13 cellular contexts compared by ENCODE assay signal in the genomic region with DNA sequence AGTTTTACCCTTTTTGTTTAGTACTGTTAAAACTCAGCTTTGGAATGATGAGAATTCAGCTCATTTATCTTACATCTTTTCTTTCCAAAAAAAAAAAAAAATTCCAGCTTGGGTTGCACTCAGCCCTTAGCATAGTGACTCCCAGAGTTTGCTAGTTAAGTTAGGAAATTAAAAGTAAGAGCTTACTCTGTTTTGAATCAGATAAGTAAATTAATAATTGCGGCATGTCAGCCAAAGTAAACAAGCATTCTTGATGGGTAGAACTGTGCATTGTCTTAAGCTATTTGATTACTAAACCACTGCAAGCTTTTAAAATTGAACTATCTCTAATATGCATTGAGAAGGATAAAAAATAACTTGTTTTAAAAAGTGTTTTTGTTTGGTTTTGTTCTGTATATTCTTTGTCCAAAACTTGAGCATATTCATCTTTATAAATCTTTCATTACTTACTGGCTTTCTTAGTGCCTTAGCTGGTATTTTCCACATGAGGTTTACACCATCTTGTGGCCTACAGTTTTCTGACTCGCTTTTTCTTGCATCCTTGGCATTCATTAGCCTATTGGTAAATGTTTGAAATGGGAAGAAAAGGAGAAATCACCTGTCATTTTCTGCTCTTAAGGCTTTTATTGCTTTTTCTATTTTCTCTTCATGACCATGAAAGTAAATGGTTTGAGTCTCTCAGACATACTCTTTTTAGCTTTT.
DNase-seq lines count a peak whose midpoint lies in the region; ATAC-seq and TF ChIP-seq lines count a peak whose summit lies in the region.
"Had no signal": no experiment of that assay in that cellular context is flagged by ENCODE, and none has a peak within 500 bp of the region (broad histone marks: within the 10 kb centered on the region; RNA-seq: fewer than 3 reads in every experiment).

No MANE protein-coding gene starts in this region.

- no peak for ATAC-seq in GM21515 (IDR thresholded peaks at IDR 0.05; ENCODE audit: unreplicated experiment)

- peaks cover 4% of the 10 kb centered on the region for H3K36me3 Mint-ChIP-seq in mesothelial cell of epicardium
- H3K36me3 Mint-ChIP-seq: neural progenitor cell had no signal

- H3K4me3 ChIP-seq in AG04449 (ENCODE audit: low read depth, low read length) (no peak overlapping the region), epithelial cell of esophagus (ENCODE audit: low read length) (no peak overlapping the region)
- H3K4me3 ChIP-seq: BLaER1 treated with 17β-estradiol and CSF1 and Interleukin-3, amounts not matched to agents 10 nM and 100 nM; neural progenitor cell had no signal

- CTCF ChIA-PET in AG04449 (lab: Yijun Ruan, JAX), result interaction anchor here (0.9 to 3.6 kb wide), 8 partner anchors 8 to 166 kb away, joined by 3 to 24 read pairs (median 3); no protein-coding TSS in a partner anchor

- peak; percentile 10 for TF ChIP-seq CTCF in AG04449 (IDR thresholded peaks at IDR 0.05; ENCODE audit: insufficient read depth, low read length, missing control alignments)
- peak; percentile 38 for TF ChIP-seq CTCF in epithelial cell of esophagus (IDR thresholded peaks at IDR 0.05; ENCODE audit: insufficient read depth, low read depth, low read length, missing control alignments)
- TF ChIP-seq CTCF in mesothelial cell of epicardium (IDR thresholded peaks at IDR 0.05; ENCODE audit: unreplicated experiment), result no peak

- peak overlapping the region; percentile 45 for H3K27ac Mint-ChIP-seq in mesothelial cell of epicardium
- H3K27ac Mint-ChIP-seq: activated T-cell treated with anti-CD3 and anti-CD28 coated beads, Interleukin-2, amount 50 U/mL, for 24 hours; neural progenitor cell had no signal

- no peaks in the 10 kb centered on the region for H3K9me3 Mint-ChIP-seq in mesothelial cell of epicardium
- H3K9me3 Mint-ChIP-seq: activated T-cell treated with anti-CD3 and anti-CD28 coated beads, Interleukin-2, amount 50 U/mL, for 24 hours; neural progenitor cell had no signal

- H3K4me3 Mint-ChIP-seq in mesothelial cell of epicardium, result no peak overlapping the region
- H3K4me3 Mint-ChIP-seq: activated T-cell treated with anti-CD3 and anti-CD28 coated beads, Interleukin-2, amount 50 U/mL, for 24 hours; neural progenitor cell had no signal

- H3K27me3 Mint-ChIP-seq in mesothelial cell of epicardium (ENCODE audit: low read depth), result no peaks in the 10 kb centered on the region
- H3K27me3 Mint-ChIP-seq: activated T-cell treated with anti-CD3 and anti-CD28 coated beads, Interleukin-2, amount 50 U/mL, for 24 hours had no signal

- POLR2A ChIA-PET in AG04449 (lab: Yijun Ruan, JAX), result interaction anchor here (0.7 kb wide), 1 partner anchor 34 kb away, joined by 3 read pairs; no protein-coding TSS in a partner anchor

- peaks cover 52% of the 10 kb centered on the region for H3K4me1 Mint-ChIP-seq in mesothelial cell of epicardium

- peak; percentile 10 for DNase-seq in AG04449 (ENCODE audit: low read depth, low spot score)
- peak; percentile 15 for DNase-seq in NCI-H69 (lab: John Stamatoyannopoulos, UW)
- DNase-seq in epithelial cell of esophagus (ENCODE audit: low read depth), result peak; percentile 51
- DNase-seq in mesothelial cell of epicardium (ENCODE audit: low spot score in 2 of 2, unreplicated experiment in 2 of 2), result no peak
- no peak for DNase-seq in SKM-1 treated with dmso at 0.1 percent for 144 hours (lab: John Stamatoyannopoulos, UW; ENCODE audit: unreplicated experiment)
- no peak for DNase-seq in stimulated activated CD4-positive, alpha-beta T cell treated with anti-CD3 and anti-CD28 coated beads, Interleukin-12 subunit alpha, Interleukin-12 subunit beta, amount 100 ng/mL, for 4 hours
- no peak for DNase-seq in NCI-H187 (lab: John Stamatoyannopoulos, UW)
- DNase-seq: activated T-cell treated with anti-CD3 and anti-CD28 coated beads, Interleukin-2, amount 50 U/mL, for 24 hours; NCI-H748 treated with DMSO at 0.1 percent for 48 hours; T1000 had no signal

Comparison
In these comparisons a context has a peak if more than half of its experiments do, and no peak if none do; other contexts are left out.
1. DNase-seq: peak in AG04449 (single experiment), NCI-H69 (single experiment) and epithelial cell of esophagus (single experiment); none in mesothelial cell of epicardium (0 of 2), SKM-1 treated with dmso at 0.1 percent for 144 hours (single experiment), stimulated activated CD4-positive, alpha-beta T cell treated with anti-CD3 and anti-CD28 coated beads, Interleukin-12 subunit alpha, Interleukin-12 subunit beta, amount 100 ng/mL, for 4 hours (single experiment) and NCI-H187 (0 of 2).